In genomic region chr10:11446895-11447294, GRCh38 we compare ENCODE assay signal across 15 cellular contexts.
DNase-seq lines count a peak whose midpoint lies in the region; ATAC-seq and TF ChIP-seq lines count a peak whose summit lies in the region.
"Had no signal": no experiment of that assay in that cellular context is flagged by ENCODE, and none has a peak within 500 bp of the region (broad histone marks: within the 10 kb centered on the region; RNA-seq: fewer than 3 reads in every experiment).

No MANE protein-coding gene starts in this region.

- ATAC-seq in WTC11 (no peak), GM21515 (IDR thresholded peaks at IDR 0.05; ENCODE audit: unreplicated experiment) (no peak)
- ATAC-seq: HCT116 had no signal

- H3K36me3 Mint-ChIP-seq in WTC11 = no peaks in the 10 kb centered on the region

- no peak overlapping the region for H3K4me3 Mint-ChIP-seq in WTC11
- H3K4me3 Mint-ChIP-seq: B cell; CD4-positive, alpha-beta T cell had no signal

- no peak overlapping the region for H3K4me3 ChIP-seq in H7 (ENCODE audit: insufficient read depth, low read depth, low read length)

- POLR2A ChIA-PET in WTC11 (lab: Charles Lee) = no interaction called here

- H3K4me1 Mint-ChIP-seq in WTC11 = peaks cover 37% of the 10 kb centered on the region

- DNase-seq in D341Med (ENCODE audit: low spot score) (peak; percentile 4), H7 (peak; percentile 5), WTC11 (ENCODE audit: low spot score) (no peak), islet precursor cell (peak; percentile 28), NCI-H1436 treated with DMSO at 0.1 percent for 48 hours (lab: John Stamatoyannopoulos, UW) (no peak), hepatic stellate cell (ENCODE audit: low spot score) (no peak)
- DNase-seq: C1 segment of cervical spinal cord, Calu3, DMS79 treated with DMSO at 0.1 percent for 48 hours, EL, IMR-90 had no signal

- no peaks in the 10 kb centered on the region; the same call in 1 of the 2 replicates for H3K9me3 Mint-ChIP-seq in WTC11
- H3K9me3 Mint-ChIP-seq: CD4-positive, alpha-beta T cell had no signal

- H3K36me3 ChIP-seq in H7 (replicated peaks; ENCODE audit: control insufficient read depth, insufficient read depth, low read length) = no peaks in the 10 kb centered on the region

- H3K27me3 Mint-ChIP-seq in WTC11 (ENCODE audit: low read depth) = peaks cover 5% of the 10 kb centered on the region; the same call in 1 of the 2 replicates
- H3K27me3 Mint-ChIP-seq: B cell; CD4-positive, alpha-beta T cell had no signal

- H3K27me3 ChIP-seq in H7 (ENCODE audit: control insufficient read depth, insufficient read depth, low read length) = no peaks in the 10 kb centered on the region

- 0 out of 2 replicates have a peak overlapping the region, but pooled peaks have one; percentile 12 for H3K27ac Mint-ChIP-seq in WTC11
- H3K27ac Mint-ChIP-seq: B cell; CD4-positive, alpha-beta T cell had no signal

- CTCF ChIA-PET in WTC11 (lab: Charles Lee) = interaction anchor here (1.1 to 2.7 kb wide), 3 partner anchors 9 to 311 kb away, joined by 3 to 10 read pairs (median 7); no protein-coding TSS in a partner anchor

- no peak for TF ChIP-seq CTCF in WTC11 (IDR thresholded peaks at IDR 0.05)

TF ChIP-seq in WTC11, 78 proteins besides CTCF, POLR2A, EP300 and RAD21 (continues in another document):
- TF ChIP-seq, protein P1, sequence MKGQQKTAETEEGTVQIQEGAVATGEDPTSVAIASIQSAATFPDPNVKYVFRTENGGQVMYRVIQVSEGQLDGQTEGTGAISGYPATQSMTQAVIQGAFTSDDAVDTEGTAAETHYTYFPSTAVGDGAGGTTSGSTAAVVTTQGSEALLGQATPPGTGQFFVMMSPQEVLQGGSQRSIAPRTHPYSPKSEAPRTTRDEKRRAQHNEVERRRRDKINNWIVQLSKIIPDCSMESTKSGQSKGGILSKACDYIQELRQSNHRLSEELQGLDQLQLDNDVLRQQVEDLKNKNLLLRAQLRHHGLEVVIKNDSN (CRISPR knock-in tag; IDR thresholded peaks at IDR 0.05) = no peak
- TF ChIP-seq, protein P2, sequence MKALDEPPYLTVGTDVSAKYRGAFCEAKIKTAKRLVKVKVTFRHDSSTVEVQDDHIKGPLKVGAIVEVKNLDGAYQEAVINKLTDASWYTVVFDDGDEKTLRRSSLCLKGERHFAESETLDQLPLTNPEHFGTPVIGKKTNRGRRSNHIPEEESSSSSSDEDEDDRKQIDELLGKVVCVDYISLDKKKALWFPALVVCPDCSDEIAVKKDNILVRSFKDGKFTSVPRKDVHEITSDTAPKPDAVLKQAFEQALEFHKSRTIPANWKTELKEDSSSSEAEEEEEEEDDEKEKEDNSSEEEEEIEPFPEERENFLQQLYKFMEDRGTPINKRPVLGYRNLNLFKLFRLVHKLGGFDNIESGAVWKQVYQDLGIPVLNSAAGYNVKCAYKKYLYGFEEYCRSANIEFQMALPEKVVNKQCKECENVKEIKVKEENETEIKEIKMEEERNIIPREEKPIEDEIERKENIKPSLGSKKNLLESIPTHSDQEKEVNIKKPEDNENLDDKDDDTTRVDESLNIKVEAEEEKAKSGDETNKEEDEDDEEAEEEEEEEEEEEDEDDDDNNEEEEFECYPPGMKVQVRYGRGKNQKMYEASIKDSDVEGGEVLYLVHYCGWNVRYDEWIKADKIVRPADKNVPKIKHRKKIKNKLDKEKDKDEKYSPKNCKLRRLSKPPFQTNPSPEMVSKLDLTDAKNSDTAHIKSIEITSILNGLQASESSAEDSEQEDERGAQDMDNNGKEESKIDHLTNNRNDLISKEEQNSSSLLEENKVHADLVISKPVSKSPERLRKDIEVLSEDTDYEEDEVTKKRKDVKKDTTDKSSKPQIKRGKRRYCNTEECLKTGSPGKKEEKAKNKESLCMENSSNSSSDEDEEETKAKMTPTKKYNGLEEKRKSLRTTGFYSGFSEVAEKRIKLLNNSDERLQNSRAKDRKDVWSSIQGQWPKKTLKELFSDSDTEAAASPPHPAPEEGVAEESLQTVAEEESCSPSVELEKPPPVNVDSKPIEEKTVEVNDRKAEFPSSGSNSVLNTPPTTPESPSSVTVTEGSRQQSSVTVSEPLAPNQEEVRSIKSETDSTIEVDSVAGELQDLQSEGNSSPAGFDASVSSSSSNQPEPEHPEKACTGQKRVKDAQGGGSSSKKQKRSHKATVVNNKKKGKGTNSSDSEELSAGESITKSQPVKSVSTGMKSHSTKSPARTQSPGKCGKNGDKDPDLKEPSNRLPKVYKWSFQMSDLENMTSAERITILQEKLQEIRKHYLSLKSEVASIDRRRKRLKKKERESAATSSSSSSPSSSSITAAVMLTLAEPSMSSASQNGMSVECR (CRISPR knock-in tag; IDR thresholded peaks at IDR 0.05; ENCODE audit: borderline replicate concordance) = no peak
- TF ChIP-seq TP53 (CRISPR knock-in tag; IDR thresholded peaks at IDR 0.05) (no peak), NR2C2 (CRISPR knock-in tag; IDR thresholded peaks at IDR 0.05) (no peak), ZNF416 (CRISPR knock-in tag; IDR thresholded peaks at IDR 0.05) (no peak), SP1 (CRISPR knock-in tag; conservative IDR thresholded peaks at IDR 0.05) (no peak), SMAD4 (CRISPR knock-in tag; IDR thresholded peaks at IDR 0.05) (no peak), JUN (CRISPR knock-in tag; IDR thresholded peaks at IDR 0.05) (no peak), ZNF532 (CRISPR knock-in tag; IDR thresholded peaks at IDR 0.05; ENCODE audit: borderline replicate concordance) (no peak)
- TF ChIP-seq, protein P3, sequence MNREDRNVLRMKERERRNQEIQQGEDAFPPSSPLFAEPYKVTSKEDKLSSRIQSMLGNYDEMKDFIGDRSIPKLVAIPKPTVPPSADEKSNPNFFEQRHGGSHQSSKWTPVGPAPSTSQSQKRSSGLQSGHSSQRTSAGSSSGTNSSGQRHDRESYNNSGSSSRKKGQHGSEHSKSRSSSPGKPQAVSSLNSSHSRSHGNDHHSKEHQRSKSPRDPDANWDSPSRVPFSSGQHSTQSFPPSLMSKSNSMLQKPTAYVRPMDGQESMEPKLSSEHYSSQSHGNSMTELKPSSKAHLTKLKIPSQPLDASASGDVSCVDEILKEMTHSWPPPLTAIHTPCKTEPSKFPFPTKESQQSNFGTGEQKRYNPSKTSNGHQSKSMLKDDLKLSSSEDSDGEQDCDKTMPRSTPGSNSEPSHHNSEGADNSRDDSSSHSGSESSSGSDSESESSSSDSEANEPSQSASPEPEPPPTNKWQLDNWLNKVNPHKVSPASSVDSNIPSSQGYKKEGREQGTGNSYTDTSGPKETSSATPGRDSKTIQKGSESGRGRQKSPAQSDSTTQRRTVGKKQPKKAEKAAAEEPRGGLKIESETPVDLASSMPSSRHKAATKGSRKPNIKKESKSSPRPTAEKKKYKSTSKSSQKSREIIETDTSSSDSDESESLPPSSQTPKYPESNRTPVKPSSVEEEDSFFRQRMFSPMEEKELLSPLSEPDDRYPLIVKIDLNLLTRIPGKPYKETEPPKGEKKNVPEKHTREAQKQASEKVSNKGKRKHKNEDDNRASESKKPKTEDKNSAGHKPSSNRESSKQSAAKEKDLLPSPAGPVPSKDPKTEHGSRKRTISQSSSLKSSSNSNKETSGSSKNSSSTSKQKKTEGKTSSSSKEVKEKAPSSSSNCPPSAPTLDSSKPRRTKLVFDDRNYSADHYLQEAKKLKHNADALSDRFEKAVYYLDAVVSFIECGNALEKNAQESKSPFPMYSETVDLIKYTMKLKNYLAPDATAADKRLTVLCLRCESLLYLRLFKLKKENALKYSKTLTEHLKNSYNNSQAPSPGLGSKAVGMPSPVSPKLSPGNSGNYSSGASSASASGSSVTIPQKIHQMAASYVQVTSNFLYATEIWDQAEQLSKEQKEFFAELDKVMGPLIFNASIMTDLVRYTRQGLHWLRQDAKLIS (CRISPR knock-in tag; IDR thresholded peaks at IDR 0.05; ENCODE audit: borderline replicate concordance) = no peak
- TF ChIP-seq, protein P4, sequence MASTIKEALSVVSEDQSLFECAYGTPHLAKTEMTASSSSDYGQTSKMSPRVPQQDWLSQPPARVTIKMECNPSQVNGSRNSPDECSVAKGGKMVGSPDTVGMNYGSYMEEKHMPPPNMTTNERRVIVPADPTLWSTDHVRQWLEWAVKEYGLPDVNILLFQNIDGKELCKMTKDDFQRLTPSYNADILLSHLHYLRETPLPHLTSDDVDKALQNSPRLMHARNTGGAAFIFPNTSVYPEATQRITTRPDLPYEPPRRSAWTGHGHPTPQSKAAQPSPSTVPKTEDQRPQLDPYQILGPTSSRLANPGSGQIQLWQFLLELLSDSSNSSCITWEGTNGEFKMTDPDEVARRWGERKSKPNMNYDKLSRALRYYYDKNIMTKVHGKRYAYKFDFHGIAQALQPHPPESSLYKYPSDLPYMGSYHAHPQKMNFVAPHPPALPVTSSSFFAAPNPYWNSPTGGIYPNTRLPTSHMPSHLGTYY (CRISPR knock-in tag; IDR thresholded peaks at IDR 0.05) = no peak

Comparison
In these comparisons a context has a peak if more than half of its experiments do, and no peak if none do; other contexts are left out.
1. DNase-seq: peak in D341Med (single experiment), H7 (single experiment) and islet precursor cell (single experiment); none in WTC11 (single experiment), NCI-H1436 treated with DMSO at 0.1 percent for 48 hours (single experiment) and hepatic stellate cell (single experiment).